In the genomic region with DNA sequence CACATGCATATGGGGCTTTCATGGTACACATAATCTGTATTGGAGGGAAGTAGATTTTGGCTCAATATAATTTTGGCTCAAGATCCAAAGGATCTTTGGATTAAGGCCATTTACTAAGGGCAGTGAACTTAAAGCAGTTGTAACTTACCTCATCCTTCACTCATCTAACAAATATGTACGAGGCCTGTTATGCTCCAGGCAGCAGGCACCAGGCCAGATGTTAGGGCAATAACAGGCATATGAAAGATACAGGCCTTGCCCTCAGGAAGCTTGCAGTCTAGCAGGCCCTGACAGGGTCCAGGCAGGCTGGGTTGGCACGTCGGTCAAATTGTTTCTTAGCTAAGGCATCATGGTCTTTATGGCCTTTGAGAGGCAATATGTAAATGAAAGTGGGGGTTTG, we compare ENCODE assay signal across 15 cellular contexts. TPM values are rescaled to one million over a fixed set of nuclear protein-coding genes. Genes with fewer than 3 reads are reported as not detected.
A peak's percentile ranks its signal among the peaks of the same experiment; 100 is the strongest.
DNase-seq lines count a peak whose midpoint lies in the region; ATAC-seq and TF ChIP-seq lines count a peak whose summit lies in the region.
"Had no signal": no experiment of that assay in that cellular context is flagged by ENCODE, and none has a peak within 500 bp of the region (broad histone marks: within the 10 kb centered on the region; RNA-seq: fewer than 3 reads in every experiment).

No MANE protein-coding gene starts in this region.

- H3K4me1 Mint-ChIP-seq in MCF 10A (ENCODE audit: insufficient read depth, unreplicated experiment): peaks cover 38% of the 10 kb centered on the region
- peaks cover 9% of the 10 kb centered on the region for H3K4me1 Mint-ChIP-seq in neural progenitor cell

- POLR2A ChIA-PET in SK-N-SH (lab: Yijun Ruan, JAX): no interaction called here
- POLR2A ChIA-PET in MCF 10A (lab: Yijun Ruan, JAX): interaction anchor here (1.1 kb wide), 1 partner anchor 648 kb away, joined by 3 read pairs; the partner anchor contains the start of gene THOC5

- H3K27me3 ChIP-seq in SK-N-SH (ENCODE audit: insufficient read depth) (no peaks in the 10 kb centered on the region), upper lobe of left lung (no peaks in the 10 kb centered on the region), neural progenitor cell (no peaks in the 10 kb centered on the region)
- H3K27me3 ChIP-seq: dorsolateral prefrontal cortex had no signal

- ATAC-seq in SK-N-SH treated with all-trans-retinoic acid at 6 μM for 48 hours: no peak
- no peak for ATAC-seq in upper lobe of left lung (ENCODE audit: low FRiP score in 2 of 2)
- ATAC-seq: activated CD8-positive, alpha-beta memory T cell treated with anti-CD3 and anti-CD28 coated beads, Interleukin-2, amount 10 ng/mL, durations not matched to agents 7 days and 5 days had no signal

- H3K4me2 ChIP-seq in SK-N-SH: no peak overlapping the region
- no peak overlapping the region for H3K4me2 ChIP-seq in neural progenitor cell

- H4K20me1 ChIP-seq in SK-N-SH (ENCODE audit: insufficient read depth): no peaks in the 10 kb centered on the region
- no peaks in the 10 kb centered on the region for H4K20me1 ChIP-seq in neural progenitor cell (ENCODE audit: low read depth)

- TF ChIP-seq POLR2A in upper lobe of left lung (IDR thresholded peaks at IDR 0.05): no peak

- DNase-seq in SK-N-SH (no peak), MCF 10A (ENCODE audit: unreplicated experiment) (peak; percentile 62), islet precursor cell (peak; percentile 4), upper lobe of left lung (no peak), neural progenitor cell (ENCODE audit: low spot score) (no peak), NCI-H2171 (lab: John Stamatoyannopoulos, UW) (no peak), GM13977 (ENCODE audit: low spot score) (no peak)
- DNase-seq: 8988T; activated CD8-positive, alpha-beta memory T cell treated with anti-CD3 and anti-CD28 coated beads, Interleukin-2, amount 10 ng/mL, durations not matched to agents 7 days and 5 days; activated naive CD8-positive, alpha-beta T cell treated with anti-CD3 and anti-CD28 coated beads, Interleukin-2, amount 10 ng/mL, durations not matched to agents 7 days and 5 days; stimulated activated CD4-positive, alpha-beta T cell treated with anti-CD3 and anti-CD28 coated beads, Interleukin-2, amount 100 ng/mL, for 48 hours; stimulated activated naive CD4-positive, alpha-beta T cell treated with Interleukin-2 at 50 U/mL for 16 hours had no signal

- H3K9ac ChIP-seq in SK-N-SH (no peak overlapping the region), neural progenitor cell (no peak overlapping the region)

- no peak overlapping the region for H2AFZ ChIP-seq in SK-N-SH (ENCODE audit: low read depth)
- no peak overlapping the region for H2AFZ ChIP-seq in neural progenitor cell (replicated peaks)

- peaks cover 24 to 33% of the 10 kb centered on the region in 2 experiments; a peak in 3 of 4 replicates for H3K4me1 ChIP-seq in SK-N-SH (ENCODE audit: control insufficient read depth in 1 of 2, insufficient read depth in 2 of 2, low read depth in 1 of 2, low read length in 1 of 2)
- peaks cover 5 to 21% (median 15%) of the 10 kb centered on the region in 4 donors for H3K4me1 ChIP-seq in upper lobe of left lung
- peaks cover 8% of the 10 kb centered on the region for H3K4me1 ChIP-seq in neural progenitor cell

- H3K9me3 Mint-ChIP-seq in MCF 10A (ENCODE audit: unreplicated experiment) (peaks cover 6% of the 10 kb centered on the region), neural progenitor cell (peaks cover 5% of the 10 kb centered on the region)
- H3K9me3 Mint-ChIP-seq: memory B cell had no signal

- in situ Hi-C loops in GM13977 (cut with MboI; ENCODE audit: low pct_unique_long_range_greater_than_20kb, low sequenced_read_pairs, unreplicated experiment): no loop called here

- 88% methylated on average over 3 of the region's 3 CpGs for WGBS in SK-N-SH (ENCODE audit: low lambda C conversion rate)
- WGBS in upper lobe of left lung, 2 donors: 78 to 80% methylated on average over 3 of the region's 3 CpGs

- no peak for TF ChIP-seq RAD21 in SK-N-SH (IDR thresholded peaks at IDR 0.05; ENCODE audit: low read length)

- H3K36me3 ChIP-seq in SK-N-SH (replicated peaks in 1 of 2; ENCODE audit: control insufficient read depth in 1 of 2, insufficient read depth in 2 of 2, low read length in 1 of 2): no peaks in the 10 kb centered on the region
- no peaks in the 10 kb centered on the region for H3K36me3 ChIP-seq in upper lobe of left lung
- no peaks in the 10 kb centered on the region for H3K36me3 ChIP-seq in neural progenitor cell

- CTCF ChIA-PET in SK-N-SH (lab: Yijun Ruan, JAX): interaction anchor here (0.8 to 1.1 kb wide), 2 partner anchors 12 to 81 kb away, joined by 3 to 4 read pairs; no protein-coding TSS in a partner anchor
- CTCF ChIA-PET in MCF 10A (lab: Yijun Ruan, JAX): interaction anchor here (0.6 to 0.9 kb wide), 3 partner anchors 61 to 94 kb away, joined by 3 read pairs; no protein-coding TSS in a partner anchor

- no peak for TF ChIP-seq CTCF in SK-N-SH (IDR thresholded peaks at IDR 0.05)
- TF ChIP-seq CTCF in MCF 10A (IDR thresholded peaks at IDR 0.05; ENCODE audit: unreplicated experiment): no peak
- no peak for TF ChIP-seq CTCF in upper lobe of left lung (IDR thresholded peaks at IDR 0.05)
- TF ChIP-seq CTCF in neural progenitor cell (IDR thresholded peaks at IDR 0.05): no peak
- no peak for TF ChIP-seq CTCF in GM13977 (IDR thresholded peaks at IDR 0.05; ENCODE audit: extremely low read depth, insufficient read depth, missing control alignments)

- H3F3A ChIP-seq in SK-N-SH (replicated peaks; ENCODE audit: insufficient read depth): peaks cover 34% of the 10 kb centered on the region
- peaks cover 3% of the 10 kb centered on the region for H3F3A ChIP-seq in neural progenitor cell (ENCODE audit: low read depth)

- H3K27me3 Mint-ChIP-seq in MCF 10A (ENCODE audit: insufficient read depth, unreplicated experiment): no peaks in the 10 kb centered on the region
- peaks cover 12% of the 10 kb centered on the region for H3K27me3 Mint-ChIP-seq in neural progenitor cell (ENCODE audit: insufficient read depth, low read depth)
- H3K27me3 Mint-ChIP-seq: activated CD8-positive, alpha-beta memory T cell treated with anti-CD3 and anti-CD28 coated beads, Interleukin-2, amount 10 ng/mL, durations not matched to agents 7 days and 5 days; activated naive CD8-positive, alpha-beta T cell treated with anti-CD3 and anti-CD28 coated beads, Interleukin-2, amount 10 ng/mL, durations not matched to agents 7 days and 5 days had no signal

- H3K79me2 ChIP-seq in SK-N-SH (ENCODE audit: insufficient read depth): no peaks in the 10 kb centered on the region
- no peaks in the 10 kb centered on the region for H3K79me2 ChIP-seq in neural progenitor cell (ENCODE audit: low read depth)

- intact Hi-C loops in MCF 10A (cut with micrococcal nuclease): no loop called here

- H3K36me3 Mint-ChIP-seq in MCF 10A (ENCODE audit: insufficient read depth, unreplicated experiment) (no peaks in the 10 kb centered on the region), neural progenitor cell (no peaks in the 10 kb centered on the region)
- H3K36me3 Mint-ChIP-seq: memory B cell had no signal

- H3K9me2 ChIP-seq in SK-N-SH: no peaks in the 10 kb centered on the region

- no peak overlapping the region for H3K4me3 ChIP-seq in SK-N-SH (ENCODE audit: low read depth in 2 of 2, low read length in 1 of 2)
- no peak overlapping the region for H3K4me3 ChIP-seq in upper lobe of left lung
- H3K4me3 ChIP-seq in neural progenitor cell: no peak overlapping the region
- H3K4me3 ChIP-seq: dorsolateral prefrontal cortex had no signal

- no peak overlapping the region for H3K27ac ChIP-seq in SK-N-SH (ENCODE audit: low read depth in 2 of 2, low read length in 1 of 2)
- H3K27ac ChIP-seq in upper lobe of left lung: peak overlapping the region; percentile 70 to 81 (median 75)
- H3K27ac ChIP-seq in neural progenitor cell: no peak overlapping the region

- H3K9me3 ChIP-seq in SK-N-SH (no peaks in the 10 kb centered on the region), upper lobe of left lung (no peaks in the 10 kb centered on the region), neural progenitor cell (ENCODE audit: low read depth) (no peaks in the 10 kb centered on the region)

- BruUV-seq in MCF 10A (replicated peaks; lab: Mats Ljungman, UMichigan): no TSS peak

- H3K4me3 Mint-ChIP-seq in MCF 10A (ENCODE audit: unreplicated experiment): no peak overlapping the region
- H3K4me3 Mint-ChIP-seq in neural progenitor cell: no peak overlapping the region
- H3K4me3 Mint-ChIP-seq: activated CD8-positive, alpha-beta memory T cell treated with anti-CD3 and anti-CD28 coated beads, Interleukin-2, amount 10 ng/mL, durations not matched to agents 7 days and 5 days; activated naive CD8-positive, alpha-beta T cell treated with anti-CD3 and anti-CD28 coated beads, Interleukin-2, amount 10 ng/mL, durations not matched to agents 7 days and 5 days; memory B cell had no signal

- TF ChIP-seq EP300 in SK-N-SH (IDR thresholded peaks at IDR 0.05; ENCODE audit: borderline replicate concordance in 1 of 2, low read depth in 1 of 2, low read length in 1 of 2): no peak
- TF ChIP-seq EP300 in upper lobe of left lung (IDR thresholded peaks at IDR 0.05): no peak

- no peak overlapping the region for H3K27ac Mint-ChIP-seq in MCF 10A (ENCODE audit: low read depth, unreplicated experiment)
- no peak overlapping the region for H3K27ac Mint-ChIP-seq in neural progenitor cell
- H3K27ac Mint-ChIP-seq: activated CD8-positive, alpha-beta memory T cell treated with anti-CD3 and anti-CD28 coated beads, Interleukin-2, amount 10 ng/mL, durations not matched to agents 7 days and 5 days; activated naive CD8-positive, alpha-beta T cell treated with anti-CD3 and anti-CD28 coated beads, Interleukin-2, amount 10 ng/mL, durations not matched to agents 7 days and 5 days; memory B cell had no signal

TF ChIP-seq in SK-N-SH, 30 proteins besides CTCF, POLR2A, EP300 and RAD21 (continues in another document):
- TF ChIP-seq NRF1 (IDR thresholded peaks at IDR 0.05; ENCODE audit: low read depth, low read length) (no peak), NFIC (IDR thresholded peaks at IDR 0.05; ENCODE audit: borderline replicate concordance) (no peak), TEAD4 (IDR thresholded peaks at IDR 0.05; ENCODE audit: borderline replicate concordance, insufficient read depth) (no peak)

TF ChIP-seq in SK-N-SH treated with all-trans-retinoic acid at 6 μM for 48 hours, 23 proteins besides CTCF, POLR2A, EP300 and RAD21 (continues in another document):
- TF ChIP-seq ZFP3 (CRISPR knock-in tag; IDR thresholded peaks at IDR 0.05): no peak

RNA-seq across cellular contexts. Expression of gene LIF, which starts 44.6 kb away (rescaled TPM):
- 24.6 and 36.5 TPM in 2 replicates for polyA plus RNA-seq in SK-N-SH (2012; rRNA removed)
- 3.6 and 4.4 TPM in 2 replicates for polyA plus RNA-seq in SK-N-SH (2012; cell fraction: cytosol; rRNA removed)
- 95.4 and 196 TPM in 2 replicates for polyA plus RNA-seq in SK-N-SH (2012; cell fraction: nucleus; rRNA removed)
- total RNA-seq in MCF 10A (2022) (9.5 and 19.3 TPM in 2 replicates), upper lobe of left lung (10 to 100 TPM in 1 of 6 donors, 1 to 10 TPM in 4, under 1 TPM in 1; 0.89 to 16.9 (median 3.8) TPM), neural progenitor cell (ENCODE audit: low replicate concordance) (0.21 and 0.50 TPM in 2 replicates)

Comparison
In these comparisons a context has a peak if more than half of its experiments do, and no peak if none do; other contexts are left out.
1. DNase-seq: peak in MCF 10A (single experiment) and islet precursor cell (single experiment); none in SK-N-SH (single experiment), upper lobe of left lung (0 of 2), neural progenitor cell (single experiment), NCI-H2171 (single experiment) and GM13977 (single experiment).
2. H3K27ac ChIP-seq: peak in upper lobe of left lung (4 of 4); none in SK-N-SH (0 of 2) and neural progenitor cell (single experiment).